ENCODE assay signal across 8 cellular contexts in genomic region chr4:155442267-155443105, GRCh38.
DNase-seq lines count a peak whose midpoint lies in the region; ATAC-seq and TF ChIP-seq lines count a peak whose summit lies in the region.

No MANE protein-coding gene starts in this region.

- H3K4me1 ChIP-seq in neural progenitor cell: no peaks in the 10 kb centered on the region

- peak overlapping the region; percentile 74 for H2AFZ ChIP-seq in neural progenitor cell (replicated peaks)

- no peak overlapping the region for H3K4me2 ChIP-seq in neural progenitor cell

- no peaks in the 10 kb centered on the region for H3F3A ChIP-seq in neural progenitor cell (ENCODE audit: low read depth)

- ATAC-seq in HG03460 (IDR thresholded peaks at IDR 0.05; ENCODE audit: unreplicated experiment): peak; percentile 84
- no peak for ATAC-seq in stimulated activated naive CD8-positive, alpha-beta T cell treated with anti-CD3 and anti-CD28 coated beads, Interleukin-15, amount 100 ng/mL, for 72 hours

- H3K9me3 Mint-ChIP-seq in CD14-positive monocyte (peaks cover 0 to 5% (median 1%) of the 10 kb centered on the region in 7 donors), neural progenitor cell (no peaks in the 10 kb centered on the region)
- H3K9me3 Mint-ChIP-seq in activated T-helper 2 cell treated with anti-CD3 and anti-CD28 coated beads, Interferon-gamma antibody, Interleukin-2, Interleukin-4, amounts not matched to agents 10 μg/mL and 5 μg/mL and 100 μg/mL, durations not matched to agents 14 hours and 24 hours and 36 hours: no peaks in the 10 kb centered on the region
- H3K9me3 Mint-ChIP-seq in stimulated activated naive CD8-positive, alpha-beta T cell treated with anti-CD3 and anti-CD28 coated beads, Interleukin-15, amount 100 ng/mL, for 72 hours: no peaks in the 10 kb centered on the region

- H3K36me3 Mint-ChIP-seq in CD14-positive monocyte (no peaks in the 10 kb centered on the region), neural progenitor cell (no peaks in the 10 kb centered on the region)
- no peaks in the 10 kb centered on the region for H3K36me3 Mint-ChIP-seq in activated T-helper 2 cell treated with anti-CD3 and anti-CD28 coated beads, Interferon-gamma antibody, Interleukin-2, Interleukin-4, amounts not matched to agents 10 μg/mL and 5 μg/mL and 100 μg/mL, durations not matched to agents 14 hours and 24 hours and 36 hours (ENCODE audit: low read depth)

- H4K20me1 ChIP-seq in neural progenitor cell (ENCODE audit: low read depth): no peaks in the 10 kb centered on the region

- TF ChIP-seq CTCF in CD14-positive monocyte (IDR thresholded peaks at IDR 0.05) (peak; percentile 88), foreskin fibroblast (IDR thresholded peaks at IDR 0.05; ENCODE audit: low read depth, low read length) (peak; percentile 99), neural progenitor cell (IDR thresholded peaks at IDR 0.05) (peak; percentile 99)

- intact Hi-C loops in CD14-positive monocyte (cut with micrococcal nuclease): loop anchor here (2.0 kb wide), 2 partner anchors 344 to 346 kb away; no protein-coding TSS in a partner anchor
- intact Hi-C loops in activated T-helper 2 cell treated with anti-CD3 and anti-CD28 coated beads, Interferon-gamma antibody, Interleukin-2, Interleukin-4, amounts not matched to agents 10 μg/mL and 5 μg/mL and 100 μg/mL, durations not matched to agents 14 hours and 24 hours and 36 hours (cut with micrococcal nuclease): loop anchor here (1.0 kb wide), 2 partner anchors 345 to 511 kb away; partner anchors contain the start of gene CTSO

- H3K4me1 Mint-ChIP-seq in CD14-positive monocyte (peaks cover 6% of the 10 kb centered on the region), neural progenitor cell (peaks cover 3% of the 10 kb centered on the region)
- peaks cover 7% of the 10 kb centered on the region for H3K4me1 Mint-ChIP-seq in activated T-helper 2 cell treated with anti-CD3 and anti-CD28 coated beads, Interferon-gamma antibody, Interleukin-2, Interleukin-4, amounts not matched to agents 10 μg/mL and 5 μg/mL and 100 μg/mL, durations not matched to agents 14 hours and 24 hours and 36 hours (ENCODE audit: low read depth)
- H3K4me1 Mint-ChIP-seq in stimulated activated naive CD8-positive, alpha-beta T cell treated with anti-CD3 and anti-CD28 coated beads, Interleukin-15, amount 100 ng/mL, for 72 hours: peaks cover 7% of the 10 kb centered on the region

- no peak overlapping the region for H3K27ac Mint-ChIP-seq in CD14-positive monocyte
- no peak overlapping the region for H3K27ac Mint-ChIP-seq in activated T-helper 2 cell treated with anti-CD3 and anti-CD28 coated beads, Interferon-gamma antibody, Interleukin-2, Interleukin-4, amounts not matched to agents 10 μg/mL and 5 μg/mL and 100 μg/mL, durations not matched to agents 14 hours and 24 hours and 36 hours
- H3K27ac Mint-ChIP-seq in neural progenitor cell: no peak overlapping the region
- no peak overlapping the region for H3K27ac Mint-ChIP-seq in stimulated activated naive CD8-positive, alpha-beta T cell treated with anti-CD3 and anti-CD28 coated beads, Interleukin-15, amount 100 ng/mL, for 72 hours

- no peak overlapping the region for H3K4me3 ChIP-seq in foreskin fibroblast (ENCODE audit: low read depth in 1 of 2, low read length in 2 of 2)
- H3K4me3 ChIP-seq in neural progenitor cell: no peak overlapping the region

- H3K79me2 ChIP-seq in neural progenitor cell (ENCODE audit: low read depth): no peaks in the 10 kb centered on the region

- H3K9me3 ChIP-seq in neural progenitor cell (ENCODE audit: low read depth): no peaks in the 10 kb centered on the region

- H3K27me3 ChIP-seq in neural progenitor cell: no peaks in the 10 kb centered on the region

- H3K4me3 Mint-ChIP-seq in CD14-positive monocyte (peak overlapping the region in 1 of 2 donors; percentile 67), neural progenitor cell (no peak overlapping the region)
- H3K4me3 Mint-ChIP-seq in activated T-helper 2 cell treated with anti-CD3 and anti-CD28 coated beads, Interferon-gamma antibody, Interleukin-2, Interleukin-4, amounts not matched to agents 10 μg/mL and 5 μg/mL and 100 μg/mL, durations not matched to agents 14 hours and 24 hours and 36 hours (ENCODE audit: low read depth): no peak overlapping the region
- H3K4me3 Mint-ChIP-seq in stimulated activated naive CD8-positive, alpha-beta T cell treated with anti-CD3 and anti-CD28 coated beads, Interleukin-15, amount 100 ng/mL, for 72 hours: peak overlapping the region in 1 of 2 donors; percentile 33

- no peak overlapping the region for H3K27ac ChIP-seq in neural progenitor cell

- no peaks in the 10 kb centered on the region for H3K36me3 ChIP-seq in neural progenitor cell

- peaks cover 2 to 7% (median 5%) of the 10 kb centered on the region in 3 donors for H3K27me3 Mint-ChIP-seq in CD14-positive monocyte (ENCODE audit: low read depth in 3 of 3)
- H3K27me3 Mint-ChIP-seq in activated T-helper 2 cell treated with anti-CD3 and anti-CD28 coated beads, Interferon-gamma antibody, Interleukin-2, Interleukin-4, amounts not matched to agents 10 μg/mL and 5 μg/mL and 100 μg/mL, durations not matched to agents 14 hours and 24 hours and 36 hours (ENCODE audit: low read depth): peaks cover 25% of the 10 kb centered on the region
- no peaks in the 10 kb centered on the region for H3K27me3 Mint-ChIP-seq in neural progenitor cell (ENCODE audit: insufficient read depth, low read depth)
- H3K27me3 Mint-ChIP-seq in stimulated activated naive CD8-positive, alpha-beta T cell treated with anti-CD3 and anti-CD28 coated beads, Interleukin-15, amount 100 ng/mL, for 72 hours: peaks cover 24% of the 10 kb centered on the region

- peak; percentile 52 for DNase-seq in CD14-positive monocyte (ENCODE audit: low spot score)
- DNase-seq in GM19238 (ENCODE audit: insufficient read length, low spot score): peak; percentile 5
- DNase-seq in RKO (ENCODE audit: low spot score): peak; percentile 41
- peak; percentile 19 for DNase-seq in activated T-helper 2 cell treated with anti-CD3 and anti-CD28 coated beads, Interferon-gamma antibody, Interleukin-2, Interleukin-4, amounts not matched to agents 10 μg/mL and 5 μg/mL and 100 μg/mL, durations not matched to agents 14 hours and 24 hours and 36 hours (ENCODE audit: low spot score)
- peak; percentile 64 to 91 for DNase-seq in foreskin fibroblast
- peak; percentile 79 for DNase-seq in neural progenitor cell (ENCODE audit: low spot score)
- peak; percentile 33 to 44 for DNase-seq in stimulated activated naive CD8-positive, alpha-beta T cell treated with anti-CD3 and anti-CD28 coated beads, Interleukin-15, amount 100 ng/mL, for 72 hours

- no peak overlapping the region for H3K9ac ChIP-seq in neural progenitor cell

Comparison
In these comparisons a context has a peak if more than half of its experiments do, and no peak if none do; other contexts are left out.
1. DNase-seq: peak in every context shown above with its lines; median percentile 79 in neural progenitor cell; 78 in foreskin fibroblast; 52 in CD14-positive monocyte; 41 in RKO; 38 in stimulated activated naive CD8-positive, alpha-beta T cell treated with anti-CD3 and anti-CD28 coated beads, Interleukin-15, amount 100 ng/mL, for 72 hours; 19 in activated T-helper 2 cell treated with anti-CD3 and anti-CD28 coated beads, Interferon-gamma antibody, Interleukin-2, Interleukin-4, amounts not matched to agents 10 μg/mL and 5 μg/mL and 100 μg/mL, durations not matched to agents 14 hours and 24 hours and 36 hours; 5 in GM19238.